In genomic region chr12:28998662-28999120, GRCh38 we compare ENCODE assay signal across 8 cellular contexts.
DNase-seq lines count a peak whose midpoint lies in the region; ATAC-seq lines count a peak whose summit lies in the region.

No MANE protein-coding gene starts in this region.

- intact Hi-C loops in activated CD4-positive, alpha-beta T cell treated with anti-CD3 and anti-CD28 coated beads for 36 hours (cut with DNase I, micrococcal nuclease) = loop anchor here in 1 of 2 experiments (5.0 kb wide), 1 partner anchor 1266 kb away; no protein-coding TSS in a partner anchor

- no peak overlapping the region for H3K27ac Mint-ChIP-seq in activated CD4-positive, alpha-beta T cell treated with anti-CD3 and anti-CD28 coated beads for 36 hours
- no peak overlapping the region for H3K27ac Mint-ChIP-seq in activated CD4-positive, alpha-beta T cell treated with anti-CD3 and anti-CD28 coated beads, Interleukin-2, amount 10 ng/mL, durations not matched to agents 7 days and 5 days

- in situ Hi-C loops in T47D (cut with HindIII; ENCODE audit: low pct_unique_long_range_greater_than_20kb, low sequenced_read_pairs) = no loop called here

- H3K27me3 Mint-ChIP-seq in activated CD4-positive, alpha-beta T cell treated with anti-CD3 and anti-CD28 coated beads for 36 hours = peaks cover 10% of the 10 kb centered on the region
- peaks cover 3% of the 10 kb centered on the region for H3K27me3 Mint-ChIP-seq in activated CD4-positive, alpha-beta T cell treated with anti-CD3 and anti-CD28 coated beads, Interleukin-2, amount 10 ng/mL, durations not matched to agents 7 days and 5 days

- H3K9me3 ChIP-seq in Karpas-422 (ENCODE audit: low read length) = no peaks in the 10 kb centered on the region

- H3K36me3 Mint-ChIP-seq in activated CD4-positive, alpha-beta T cell treated with anti-CD3 and anti-CD28 coated beads for 36 hours (ENCODE audit: low read depth) = no peaks in the 10 kb centered on the region
- no peaks in the 10 kb centered on the region for H3K36me3 Mint-ChIP-seq in activated CD4-positive, alpha-beta T cell treated with anti-CD3 and anti-CD28 coated beads, Interleukin-2, amount 10 ng/mL, durations not matched to agents 7 days and 5 days (ENCODE audit: low read depth)

- no peaks in the 10 kb centered on the region for H3K36me3 ChIP-seq in Karpas-422 (ENCODE audit: insufficient read depth, low read length)

- no peak overlapping the region for H3K9ac ChIP-seq in Karpas-422 (ENCODE audit: low read length)

- H3K27ac ChIP-seq in Karpas-422 (ENCODE audit: low read length) = no peak overlapping the region

- CTCF ChIA-PET in activated CD4-positive, alpha-beta T cell treated with anti-CD3 and anti-CD28 coated beads for 36 hours (lab: Charles Lee) = interaction anchor here (0.6 to 1.0 kb wide), 2 partner anchors 15 to 1036 kb away, joined by 3 to 8 read pairs; no protein-coding TSS in a partner anchor
- CTCF ChIA-PET in activated CD4-positive, alpha-beta T cell treated with anti-CD3 and anti-CD28 coated beads, Interleukin-2, amount 10 ng/mL, durations not matched to agents 7 days and 5 days (lab: Charles Lee) = no interaction called here

- H3K4me1 ChIP-seq in Karpas-422 (ENCODE audit: low read length) = no peaks in the 10 kb centered on the region

- H3K4me3 Mint-ChIP-seq in activated CD4-positive, alpha-beta T cell treated with anti-CD3 and anti-CD28 coated beads for 36 hours = no peak overlapping the region
- no peak overlapping the region for H3K4me3 Mint-ChIP-seq in activated CD4-positive, alpha-beta T cell treated with anti-CD3 and anti-CD28 coated beads, Interleukin-2, amount 10 ng/mL, durations not matched to agents 7 days and 5 days

- no peaks in the 10 kb centered on the region for H3K9me3 Mint-ChIP-seq in activated CD4-positive, alpha-beta T cell treated with anti-CD3 and anti-CD28 coated beads for 36 hours (ENCODE audit: low read depth)
- H3K9me3 Mint-ChIP-seq in activated CD4-positive, alpha-beta T cell treated with anti-CD3 and anti-CD28 coated beads, Interleukin-2, amount 10 ng/mL, durations not matched to agents 7 days and 5 days = no peaks in the 10 kb centered on the region

- H4K20me1 ChIP-seq in Karpas-422 (ENCODE audit: insufficient read depth, low read depth, low read length) = no peaks in the 10 kb centered on the region

- no peak overlapping the region for H2AFZ ChIP-seq in Karpas-422 (ENCODE audit: low read length)

- no peaks in the 10 kb centered on the region for H3K79me2 ChIP-seq in Karpas-422 (ENCODE audit: low read length)

- no peaks in the 10 kb centered on the region for H3K9me2 ChIP-seq in Karpas-422 (replicated peaks; ENCODE audit: insufficient read depth, low read length)

- peak; percentile 26 for DNase-seq in activated CD4-positive, alpha-beta T cell treated with anti-CD3 and anti-CD28 coated beads for 36 hours
- no peak for DNase-seq in activated CD4-positive, alpha-beta T cell treated with anti-CD3 and anti-CD28 coated beads, Interleukin-2, amount 10 ng/mL, durations not matched to agents 7 days and 5 days
- DNase-seq in Karpas-422 = peak; percentile 58
- peak; percentile 16 to 47 for DNase-seq in T47D (ENCODE audit: low read depth in 1 of 2, low spot score in 1 of 2)
- peak; percentile 27 for DNase-seq in midbrain (lab: John Stamatoyannopoulos, UW)
- DNase-seq in HuH-7.5 (ENCODE audit: low spot score) = no peak
- no peak for DNase-seq in activated gamma-delta T cell (lab: John Stamatoyannopoulos, UW)
- DNase-seq in NCI-H748 (lab: John Stamatoyannopoulos, UW; ENCODE audit: unreplicated experiment) = no peak

- peak; percentile 23 for ATAC-seq in activated CD4-positive, alpha-beta T cell treated with anti-CD3 and anti-CD28 coated beads for 36 hours

- no peak overlapping the region for H3K4me2 ChIP-seq in Karpas-422 (ENCODE audit: low read depth, low read length, poor library complexity, severe bottlenecking)

- H3K4me3 ChIP-seq in Karpas-422 (ENCODE audit: low read length) = no peak overlapping the region

- no peaks in the 10 kb centered on the region for H3K27me3 ChIP-seq in Karpas-422 (ENCODE audit: low read length)

- H3K4me1 Mint-ChIP-seq in activated CD4-positive, alpha-beta T cell treated with anti-CD3 and anti-CD28 coated beads for 36 hours = no peaks in the 10 kb centered on the region
- no peaks in the 10 kb centered on the region for H3K4me1 Mint-ChIP-seq in activated CD4-positive, alpha-beta T cell treated with anti-CD3 and anti-CD28 coated beads, Interleukin-2, amount 10 ng/mL, durations not matched to agents 7 days and 5 days

- POLR2A ChIA-PET in activated CD4-positive, alpha-beta T cell treated with anti-CD3 and anti-CD28 coated beads for 36 hours (lab: Charles Lee) = no interaction called here
- POLR2A ChIA-PET in activated CD4-positive, alpha-beta T cell treated with anti-CD3 and anti-CD28 coated beads, Interleukin-2, amount 10 ng/mL, durations not matched to agents 7 days and 5 days (lab: Charles Lee) = no interaction called here

Comparison
In these comparisons a context has a peak if more than half of its experiments do, and no peak if none do; other contexts are left out.
1. DNase-seq: peak in activated CD4-positive, alpha-beta T cell treated with anti-CD3 and anti-CD28 coated beads for 36 hours (single experiment), Karpas-422 (single experiment), T47D (2 of 2) and midbrain (single experiment); none in activated CD4-positive, alpha-beta T cell treated with anti-CD3 and anti-CD28 coated beads, Interleukin-2, amount 10 ng/mL, durations not matched to agents 7 days and 5 days (single experiment), HuH-7.5 (single experiment), activated gamma-delta T cell (single experiment) and NCI-H748 (single experiment).